In genomic region chr5:101783241-101784095, GRCh38 we compare ENCODE assay signal across 13 cellular contexts.
A peak's percentile ranks its signal among the peaks of the same experiment; 100 is the strongest.
DNase-seq lines count a peak whose midpoint lies in the region; ATAC-seq and TF ChIP-seq lines count a peak whose summit lies in the region.
"Had no signal": no experiment of that assay in that cellular context is flagged by ENCODE, and none has a peak within 500 bp of the region (broad histone marks: within the 10 kb centered on the region; RNA-seq: fewer than 3 reads in every experiment).

No MANE protein-coding gene starts in this region.

- no peaks in the 10 kb centered on the region for H3K4me1 ChIP-seq in left ventricle myocardium inferior
- H3K4me1 ChIP-seq in ectodermal cell (ENCODE audit: control insufficient read depth, insufficient read depth, low read length), result no peaks in the 10 kb centered on the region
- no peaks in the 10 kb centered on the region for H3K4me1 ChIP-seq in muscle layer of duodenum (ENCODE audit: control insufficient read depth in 1 of 2, insufficient read depth in 2 of 2, low read length in 2 of 2)
- no peaks in the 10 kb centered on the region for H3K4me1 ChIP-seq in urinary bladder (ENCODE audit: insufficient read depth)

- H3K27me3 ChIP-seq in left ventricle myocardium inferior (ENCODE audit: low read depth), result peaks cover 3% of the 10 kb centered on the region
- H3K27me3 ChIP-seq in ectodermal cell (ENCODE audit: control insufficient read depth, insufficient read depth, low read length, poor library complexity, severe bottlenecking), result no peaks in the 10 kb centered on the region
- no peaks in the 10 kb centered on the region for H3K27me3 ChIP-seq in muscle layer of duodenum (ENCODE audit: low read depth, low read length)

- H3K9me3 ChIP-seq in left ventricle myocardium inferior (replicated peaks) (peaks cover 10% of the 10 kb centered on the region), ectodermal cell (ENCODE audit: control insufficient read depth, low read length) (no peaks in the 10 kb centered on the region), muscle layer of duodenum (ENCODE audit: control insufficient read depth in 1 of 2, low read length in 2 of 2) (no peaks in the 10 kb centered on the region)

- H3K36me3 Mint-ChIP-seq in activated naive CD4-positive, alpha-beta T cell treated with anti-CD3 and anti-CD28 coated beads, Interleukin-2, amount 50 U/mL, for 72 hours, result no peaks in the 10 kb centered on the region

- H3K27ac ChIP-seq in left ventricle myocardium inferior (replicated peaks), result no peak overlapping the region
- H3K27ac ChIP-seq in ectodermal cell (ENCODE audit: insufficient read depth, low read depth, low read length, poor library complexity, severe bottlenecking), result no peak overlapping the region
- no peak overlapping the region for H3K27ac ChIP-seq in muscle layer of duodenum (ENCODE audit: low read length)
- H3K27ac ChIP-seq in urinary bladder (ENCODE audit: low read depth), result no peak overlapping the region
- H3K27ac ChIP-seq: SK-N-MC had no signal

- H3K36me3 ChIP-seq in left ventricle myocardium inferior, result no peaks in the 10 kb centered on the region
- no peaks in the 10 kb centered on the region for H3K36me3 ChIP-seq in ectodermal cell (ENCODE audit: control insufficient read depth, insufficient read depth, low read length)
- H3K36me3 ChIP-seq in muscle layer of duodenum (ENCODE audit: control insufficient read depth in 1 of 2, insufficient read depth in 2 of 2, low read length in 2 of 2), result no peaks in the 10 kb centered on the region
- no peaks in the 10 kb centered on the region for H3K36me3 ChIP-seq in urinary bladder (ENCODE audit: insufficient read depth)

- 76 to 79% methylated on average over 31 of the region's 31 CpGs for WGBS in ectodermal cell, 2 experiments
- WGBS in urinary bladder, result 53% methylated on average over 31 of the region's 31 CpGs

- no peak for DNase-seq in left ventricle myocardium inferior
- no peak for DNase-seq in left cardiac atrium
- no peak for DNase-seq in activated naive CD4-positive, alpha-beta T cell treated with anti-CD3 and anti-CD28 coated beads, Interleukin-2, amount 50 U/mL, for 72 hours (ENCODE audit: low spot score in 2 of 2)
- DNase-seq in NCI-H1105 (lab: John Stamatoyannopoulos, UW), result no peak
- DNase-seq: activated CD4-positive, alpha-beta T cell treated with anti-CD3 and anti-CD28 coated beads, Interleukin-2, amount 10 ng/mL, durations not matched to agents 7 days and 5 days; activated naive CD4-positive, alpha-beta T cell treated with anti-CD3 and anti-CD28 coated beads, Interleukin-2, amount 50 U/mL, for 16 hours; Kasumi-1; NCI-H524 treated with DMSO at 0.1 percent for 48 hours had no signal

- H3K27ac Mint-ChIP-seq in activated naive CD4-positive, alpha-beta T cell treated with anti-CD3 and anti-CD28 coated beads, Interleukin-2, amount 50 U/mL, for 72 hours, result no peak overlapping the region
- H3K27ac Mint-ChIP-seq: activated CD4-positive, alpha-beta T cell treated with anti-CD3 and anti-CD28 coated beads, Interleukin-2, amount 10 ng/mL, durations not matched to agents 7 days and 5 days had no signal

- peaks cover 0 to 4% of the 10 kb centered on the region in 2 donors for H3K9me3 Mint-ChIP-seq in activated naive CD4-positive, alpha-beta T cell treated with anti-CD3 and anti-CD28 coated beads, Interleukin-2, amount 50 U/mL, for 72 hours
- H3K9me3 Mint-ChIP-seq: activated CD4-positive, alpha-beta T cell treated with anti-CD3 and anti-CD28 coated beads, Interleukin-2, amount 10 ng/mL, durations not matched to agents 7 days and 5 days had no signal

- no peak for TF ChIP-seq CTCF in left ventricle myocardium inferior (IDR thresholded peaks at IDR 0.05; ENCODE audit: borderline replicate concordance)

- intact Hi-C loops in left ventricle myocardium inferior (cut with micrococcal nuclease), result no loop called here
- intact Hi-C loops in left cardiac atrium (cut with DNase I), result no loop called here

- peak overlapping the region; percentile 50 for H3K4me3 ChIP-seq in left ventricle myocardium inferior
- H3K4me3 ChIP-seq in ectodermal cell (ENCODE audit: insufficient read depth, low read depth, low read length), result peak overlapping the region; percentile 3
- H3K4me3 ChIP-seq in muscle layer of duodenum (ENCODE audit: low read depth in 1 of 2, low read length in 2 of 2), result peak overlapping the region; percentile 54 to 60
- H3K4me3 ChIP-seq in urinary bladder (ENCODE audit: low read depth, low read length), result peak overlapping the region; percentile 39
- H3K4me3 ChIP-seq: SK-N-MC had no signal

- ATAC-seq in left cardiac atrium (no peak), HG03520 (IDR thresholded peaks at IDR 0.05; ENCODE audit: unreplicated experiment) (no peak)
- no peak for ATAC-seq in activated naive CD4-positive, alpha-beta T cell treated with anti-CD3 and anti-CD28 coated beads, Interleukin-2, amount 50 U/mL, for 72 hours

Comparison
In these comparisons a context has a peak if more than half of its experiments do, and no peak if none do; other contexts are left out.
1. H3K4me3 ChIP-seq: peak in every context shown above with its lines; median percentile 57 in muscle layer of duodenum; 50 in left ventricle myocardium inferior; 39 in urinary bladder; 3 in ectodermal cell.